In the genomic region with DNA sequence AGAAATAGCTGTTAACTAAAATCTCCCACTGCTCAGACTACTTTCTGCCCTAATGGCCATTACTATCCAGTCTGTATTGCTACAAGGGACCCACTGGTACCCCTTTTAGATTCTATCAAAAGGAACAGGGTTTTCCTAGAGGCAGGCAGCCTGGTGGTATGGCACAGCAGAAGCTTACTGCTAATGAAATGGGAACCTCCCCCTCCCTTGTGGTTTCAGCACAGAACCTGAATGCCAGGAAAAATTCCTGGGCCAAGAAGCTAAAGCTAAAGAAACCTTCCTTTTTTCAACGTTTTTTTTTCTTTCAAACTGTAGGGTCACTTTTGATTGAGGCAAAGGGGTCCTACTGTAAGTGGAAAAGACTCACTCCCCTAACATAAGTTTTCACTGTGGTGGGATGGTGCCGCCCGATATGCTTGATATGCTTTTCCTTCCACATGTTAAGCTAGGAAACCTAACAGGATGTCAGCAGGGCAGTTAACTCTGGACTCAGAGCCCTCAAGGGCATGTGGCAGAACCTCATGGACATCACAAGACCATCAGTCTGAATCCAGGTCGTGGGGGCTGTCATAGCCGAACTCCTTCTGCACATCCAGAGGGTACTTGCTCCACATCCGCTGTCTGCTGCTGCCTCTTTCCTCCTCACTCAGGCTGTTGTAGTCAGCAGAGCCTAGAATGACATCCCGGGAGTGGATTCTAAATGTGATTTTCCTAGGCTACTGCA, we compare ENCODE assay signal across 1 cellular context.
TF ChIP-seq lines count a peak whose summit lies in the region.

No MANE protein-coding gene starts in this region.

TF ChIP-seq in SK-N-SH treated with all-trans-retinoic acid at 6 μM for 48 hours, 23 proteins besides CTCF, POLR2A, EP300 and RAD21 (continued from another document):
- TF ChIP-seq, protein P1, sequence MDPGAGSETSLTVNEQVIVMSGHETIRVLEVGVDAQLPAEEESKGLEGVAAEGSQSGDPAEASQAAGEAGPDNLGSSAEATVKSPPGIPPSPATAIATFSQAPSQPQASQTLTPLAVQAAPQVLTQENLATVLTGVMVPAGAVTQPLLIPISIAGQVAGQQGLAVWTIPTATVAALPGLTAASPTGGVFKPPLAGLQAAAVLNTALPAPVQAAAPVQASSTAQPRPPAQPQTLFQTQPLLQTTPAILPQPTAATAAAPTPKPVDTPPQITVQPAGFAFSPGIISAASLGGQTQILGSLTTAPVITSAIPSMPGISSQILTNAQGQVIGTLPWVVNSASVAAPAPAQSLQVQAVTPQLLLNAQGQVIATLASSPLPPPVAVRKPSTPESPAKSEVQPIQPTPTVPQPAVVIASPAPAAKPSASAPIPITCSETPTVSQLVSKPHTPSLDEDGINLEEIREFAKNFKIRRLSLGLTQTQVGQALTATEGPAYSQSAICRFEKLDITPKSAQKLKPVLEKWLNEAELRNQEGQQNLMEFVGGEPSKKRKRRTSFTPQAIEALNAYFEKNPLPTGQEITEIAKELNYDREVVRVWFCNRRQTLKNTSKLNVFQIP (CRISPR knock-in tag; IDR thresholded peaks at IDR 0.05; ENCODE audit: borderline replicate concordance, low read depth): no peak
- TF ChIP-seq ZNF70 (CRISPR knock-in tag; IDR thresholded peaks at IDR 0.05) (no peak), GLIS3 (CRISPR knock-in tag; IDR thresholded peaks at IDR 0.05) (no peak), ESRRG (CRISPR knock-in tag; IDR thresholded peaks at IDR 0.05) (no peak), CSDC2 (CRISPR knock-in tag; IDR thresholded peaks at IDR 0.05) (no peak), ZC3H10 (CRISPR knock-in tag; IDR thresholded peaks at IDR 0.05) (no peak), ISL1 (CRISPR knock-in tag; IDR thresholded peaks at IDR 0.05) (no peak), ZNF8 (CRISPR knock-in tag; IDR thresholded peaks at IDR 0.05) (no peak), ZNF565 (CRISPR knock-in tag; conservative IDR thresholded peaks at IDR 0.05; ENCODE audit: low read depth) (no peak), PPARA (CRISPR knock-in tag; IDR thresholded peaks at IDR 0.05; ENCODE audit: borderline replicate concordance) (no peak), TOX (CRISPR knock-in tag; IDR thresholded peaks at IDR 0.05; ENCODE audit: borderline replicate concordance) (no peak), TCF4 (CRISPR knock-in tag; IDR thresholded peaks at IDR 0.05; ENCODE audit: borderline replicate concordance) (no peak)
- TF ChIP-seq, protein P2, sequence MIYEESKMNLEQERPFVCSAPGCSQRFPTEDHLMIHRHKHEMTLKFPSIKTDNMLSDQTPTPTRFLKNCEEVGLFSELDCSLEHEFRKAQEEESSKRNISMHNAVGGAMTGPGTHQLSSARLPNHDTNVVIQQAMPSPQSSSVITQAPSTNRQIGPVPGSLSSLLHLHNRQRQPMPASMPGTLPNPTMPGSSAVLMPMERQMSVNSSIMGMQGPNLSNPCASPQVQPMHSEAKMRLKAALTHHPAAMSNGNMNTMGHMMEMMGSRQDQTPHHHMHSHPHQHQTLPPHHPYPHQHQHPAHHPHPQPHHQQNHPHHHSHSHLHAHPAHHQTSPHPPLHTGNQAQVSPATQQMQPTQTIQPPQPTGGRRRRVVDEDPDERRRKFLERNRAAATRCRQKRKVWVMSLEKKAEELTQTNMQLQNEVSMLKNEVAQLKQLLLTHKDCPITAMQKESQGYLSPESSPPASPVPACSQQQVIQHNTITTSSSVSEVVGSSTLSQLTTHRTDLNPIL (CRISPR knock-in tag; IDR thresholded peaks at IDR 0.05; ENCODE audit: low read depth): no peak
